In the genomic region with DNA sequence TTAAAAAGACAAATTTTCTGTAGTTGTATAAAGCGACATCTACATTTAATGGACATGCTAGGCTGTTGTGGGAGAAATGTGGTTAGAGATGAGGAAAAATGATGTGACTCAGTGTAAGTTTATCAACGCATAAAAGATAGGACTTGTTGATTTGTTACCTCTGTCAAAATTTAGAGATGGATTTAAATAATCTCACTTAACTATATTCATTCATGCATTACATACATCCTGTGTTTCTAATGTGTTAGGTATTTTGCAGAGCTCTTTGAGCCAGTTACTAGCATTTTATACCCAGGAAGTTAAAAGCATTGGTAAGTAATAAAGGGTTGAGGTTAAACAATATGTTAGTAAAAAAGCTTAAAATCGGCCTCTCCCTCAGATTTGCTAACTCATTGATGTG, we compare ENCODE assay signal across 21 cellular contexts. TPM values are rescaled to one million over a fixed set of nuclear protein-coding genes. Genes with fewer than 3 reads are reported as not detected.
DNase-seq lines count a peak whose midpoint lies in the region; ATAC-seq and TF ChIP-seq lines count a peak whose summit lies in the region.
"Had no signal": no experiment of that assay in that cellular context is flagged by ENCODE, and none has a peak within 500 bp of the region (broad histone marks: within the 10 kb centered on the region; RNA-seq: fewer than 3 reads in every experiment).

No MANE protein-coding gene starts in this region.

- no peak overlapping the region for H2BK12ac ChIP-seq in H9 (ENCODE audit: insufficient read length, low read depth, low read length)

- no peak for TF ChIP-seq EP300 in stomach (IDR thresholded peaks at IDR 0.05)
- TF ChIP-seq EP300 in esophagus muscularis mucosa (IDR thresholded peaks at IDR 0.05): no peak

- H3K4me3 Mint-ChIP-seq in activated T-cell treated with anti-CD3 and anti-CD28 coated beads, Interleukin-2, amount 50 U/mL, for 72 hours: no peak overlapping the region
- H3K4me3 Mint-ChIP-seq in T-cell (no peak overlapping the region), immature natural killer cell (peak overlapping the region in 1 of 5 donors; percentile 6), H9 (no peak overlapping the region)
- H3K4me3 Mint-ChIP-seq in stimulated activated effector memory CD8-positive, alpha-beta T cell treated with anti-CD3 and anti-CD28 coated beads, Interleukin-12 subunit alpha, Interleukin-12 subunit beta, amount 100 ng/mL, for 72 hours: no peak overlapping the region

- POLR2A ChIA-PET in T-cell (lab: Charles Lee): interaction anchor here in 1 of 2 donors (0.6 kb wide), 1 partner anchor 101 kb away, joined by 4 read pairs; the partner anchor contains the start of gene EIF4E

- H3K9me3 ChIP-seq in stomach: no peaks in the 10 kb centered on the region
- H3K9me3 ChIP-seq in H9 (ENCODE audit: control insufficient read depth, low read depth, low read length): no peaks in the 10 kb centered on the region
- no peaks in the 10 kb centered on the region for H3K9me3 ChIP-seq in esophagus muscularis mucosa
- H3K9me3 ChIP-seq: A549, gastrocnemius medialis, testis had no signal

- no peak overlapping the region for H3K14ac ChIP-seq in H9 (ENCODE audit: insufficient read depth, low read length)

- no peak overlapping the region for H4K5ac ChIP-seq in H9 (ENCODE audit: insufficient read length, low read depth, low read length)

- peaks cover 0 to 27% (median 14%) of the 10 kb centered on the region in 4 donors for H3K4me1 ChIP-seq in stomach
- H3K4me1 ChIP-seq in H9 (ENCODE audit: insufficient read depth, low read length): peaks cover 3% of the 10 kb centered on the region; the same call in 1 of the 2 replicates
- H3K4me1 ChIP-seq in esophagus muscularis mucosa: peaks cover 3 to 24% (median 16%) of the 10 kb centered on the region in 4 donors

- no peaks in the 10 kb centered on the region for H3K27me3 Mint-ChIP-seq in activated T-cell treated with anti-CD3 and anti-CD28 coated beads, Interleukin-2, amount 50 U/mL, for 72 hours (ENCODE audit: low read depth)
- H3K27me3 Mint-ChIP-seq in T-cell (no peaks in the 10 kb centered on the region), immature natural killer cell (ENCODE audit: low read depth in 3 of 3) (no peaks in the 10 kb centered on the region), H9 (ENCODE audit: low read depth) (no peaks in the 10 kb centered on the region)

- H4K20me1 ChIP-seq in H9 (ENCODE audit: control insufficient read depth, insufficient read depth, insufficient read length): no peaks in the 10 kb centered on the region

- no peak overlapping the region for H3K4me2 ChIP-seq in H9 (ENCODE audit: insufficient read depth, insufficient read length, low read length)
- H3K4me2 ChIP-seq: BLaER1 treated with 17β-estradiol and CSF1 and Interleukin-3, amounts not matched to agents 10 nM and 100 nM had no signal

- no peak overlapping the region for H2BK15ac ChIP-seq in H9 (ENCODE audit: low read depth, low read length)

- no peak overlapping the region for H3K56ac ChIP-seq in H9 (ENCODE audit: insufficient read length, low read depth, low read length)

- H3K4me3 ChIP-seq in stomach (no peak overlapping the region), esophagus muscularis mucosa (no peak overlapping the region)
- H3K4me3 ChIP-seq: A549; BLaER1 treated with 17β-estradiol and CSF1 and Interleukin-3, amounts not matched to agents 10 nM and 100 nM; gastrocnemius medialis; testis had no signal

- no peaks in the 10 kb centered on the region for H3K27me3 ChIP-seq in stomach
- no peaks in the 10 kb centered on the region for H3K27me3 ChIP-seq in H9 (ENCODE audit: insufficient read depth, low read length)
- no peaks in the 10 kb centered on the region for H3K27me3 ChIP-seq in esophagus muscularis mucosa
- H3K27me3 ChIP-seq: BLaER1 treated with 17β-estradiol and CSF1 and Interleukin-3, amounts not matched to agents 10 nM and 100 nM; gastrocnemius medialis; testis had no signal

- H2AK5ac ChIP-seq in H9 (ENCODE audit: insufficient read length, low read length): no peak overlapping the region

- no peak overlapping the region for H2BK120ac ChIP-seq in H9 (ENCODE audit: low read depth, low read length, poor library complexity, severe bottlenecking)

- no peak overlapping the region for H2AFZ ChIP-seq in H9 (ENCODE audit: low read length)

- no peak for TF ChIP-seq CTCF in stomach (IDR thresholded peaks at IDR 0.05)
- no peak for TF ChIP-seq CTCF in H9 (conservative IDR thresholded peaks at IDR 0.05)
- no peak for TF ChIP-seq CTCF in esophagus muscularis mucosa (IDR thresholded peaks at IDR 0.05)

- no peak overlapping the region for H2BK20ac ChIP-seq in H9 (ENCODE audit: low read depth, low read length, poor library complexity, severe bottlenecking)

- H3K18ac ChIP-seq in H9 (ENCODE audit: insufficient read length, low read depth, low read length): no peak overlapping the region

- ATAC-seq in activated T-cell treated with anti-CD3 and anti-CD28 coated beads, Interleukin-2, amount 50 U/mL, for 72 hours (replicated peaks in 1 of 2): no peak
- ATAC-seq in T-cell (replicated peaks in 1 of 4): no peak
- ATAC-seq in stimulated activated effector memory CD8-positive, alpha-beta T cell treated with anti-CD3 and anti-CD28 coated beads, Interleukin-12 subunit alpha, Interleukin-12 subunit beta, amount 100 ng/mL, for 72 hours: no peak
- ATAC-seq: A549, gastrocnemius medialis, left lobe of liver had no signal

- H3K27ac ChIP-seq in stomach: no peak overlapping the region
- H3K27ac ChIP-seq in H9 (ENCODE audit: insufficient read length, low read depth, low read length): no peak overlapping the region
- H3K27ac ChIP-seq in esophagus muscularis mucosa (replicated peaks in 1 of 4): no peak overlapping the region
- H3K27ac ChIP-seq: A549; BLaER1 treated with 17β-estradiol and CSF1 and Interleukin-3, amounts not matched to agents 10 nM and 100 nM; gastrocnemius medialis; testis had no signal

- no peak for DNase-seq in activated T-cell treated with anti-CD3 and anti-CD28 coated beads, Interleukin-2, amount 50 U/mL, for 72 hours
- DNase-seq in activated T-cell treated with anti-CD3 and anti-CD28 coated beads for 4 hours (no peak), T-cell (no peak), immature natural killer cell (no peak), stomach (no peak), H9 (no peak), esophagus muscularis mucosa (ENCODE audit: extremely low spot score) (no peak)
- DNase-seq in stimulated activated effector memory CD8-positive, alpha-beta T cell treated with anti-CD3 and anti-CD28 coated beads, Interleukin-12 subunit alpha, Interleukin-12 subunit beta, amount 100 ng/mL, for 72 hours (ENCODE audit: low spot score in 2 of 2): no peak
- DNase-seq: activated CD8-positive, alpha-beta memory T cell treated with anti-CD3 and anti-CD28 coated beads for 24 hours; DMS153; erythroblast; gastrocnemius medialis; midbrain; NCI-H2107; NCI-H526 treated with DMSO at 0.1 percent for 48 hours; SHP77 treated with DMSO at 0.1 percent for 48 hours; stimulated activated CD4-positive, alpha-beta T cell treated with anti-CD3 and anti-CD28 coated beads, Interleukin-12 subunit alpha, Interleukin-12 subunit beta, amount 100 ng/mL, for 4 hours; testis had no signal

- no peaks in the 10 kb centered on the region for H3K79me1 ChIP-seq in H9 (ENCODE audit: insufficient read depth, low read depth, low read length, poor library complexity, severe bottlenecking)

- H3K9me3 Mint-ChIP-seq in activated T-cell treated with anti-CD3 and anti-CD28 coated beads, Interleukin-2, amount 50 U/mL, for 72 hours: peaks cover 0 to 1% of the 10 kb centered on the region in 2 donors
- no peaks in the 10 kb centered on the region for H3K9me3 Mint-ChIP-seq in T-cell
- no peaks in the 10 kb centered on the region for H3K9me3 Mint-ChIP-seq in immature natural killer cell
- no peaks in the 10 kb centered on the region for H3K9me3 Mint-ChIP-seq in stimulated activated effector memory CD8-positive, alpha-beta T cell treated with anti-CD3 and anti-CD28 coated beads, Interleukin-12 subunit alpha, Interleukin-12 subunit beta, amount 100 ng/mL, for 72 hours
- no peaks in the 10 kb centered on the region for H3K9me3 Mint-ChIP-seq in H9

- peak overlapping the region; percentile 44 for H3K27ac Mint-ChIP-seq in activated T-cell treated with anti-CD3 and anti-CD28 coated beads, Interleukin-2, amount 50 U/mL, for 72 hours
- H3K27ac Mint-ChIP-seq in T-cell (peak overlapping the region; percentile 41 to 50), immature natural killer cell (peak overlapping the region; percentile 51 to 83 (median 60)), H9 (0 out of 7 replicates have a peak overlapping the region, but pooled peaks of 1 of the 3 experiments have one; percentile 19)
- H3K27ac Mint-ChIP-seq in stimulated activated effector memory CD8-positive, alpha-beta T cell treated with anti-CD3 and anti-CD28 coated beads, Interleukin-12 subunit alpha, Interleukin-12 subunit beta, amount 100 ng/mL, for 72 hours: peak overlapping the region; percentile 13

- H3T11ph ChIP-seq in H9 (ENCODE audit: low read length): no peak overlapping the region

- peaks cover 4 to 15% of the 10 kb centered on the region in 2 donors for H3K36me3 Mint-ChIP-seq in activated T-cell treated with anti-CD3 and anti-CD28 coated beads, Interleukin-2, amount 50 U/mL, for 72 hours (ENCODE audit: insufficient read depth in 2 of 2)
- H3K36me3 Mint-ChIP-seq in T-cell (peaks cover 31% of the 10 kb centered on the region), immature natural killer cell (peaks cover 0 to 7% (median 7%) of the 10 kb centered on the region in 3 donors), H9 (ENCODE audit: insufficient read depth in 1 of 3, low read depth in 3 of 3) (peaks cover 14 to 19% (median 15%) of the 10 kb centered on the region in 3 experiments)
- peaks cover 24% of the 10 kb centered on the region for H3K36me3 Mint-ChIP-seq in stimulated activated effector memory CD8-positive, alpha-beta T cell treated with anti-CD3 and anti-CD28 coated beads, Interleukin-12 subunit alpha, Interleukin-12 subunit beta, amount 100 ng/mL, for 72 hours

- CTCF ChIA-PET in T-cell (lab: Charles Lee): interaction anchor here in 1 of 2 donors (1.1 to 1.8 kb wide), 2 partner anchors 35 to 37 kb away, joined by 3 to 11 read pairs; partner anchors contain the start of gene METAP1

- H3K9ac ChIP-seq in H9 (ENCODE audit: extremely low read depth, insufficient read length, low read length): no peak overlapping the region
- H3K9ac ChIP-seq: BLaER1 treated with 17β-estradiol and CSF1 and Interleukin-3, amounts not matched to agents 10 nM and 100 nM had no signal

- no peak overlapping the region for H2BK5ac ChIP-seq in H9 (ENCODE audit: insufficient read length, low read length)

- H3K4ac ChIP-seq in H9 (ENCODE audit: low read depth, low read length): no peak overlapping the region

- TF ChIP-seq POLR2A in stomach (IDR thresholded peaks at IDR 0.05) (no peak), esophagus muscularis mucosa (IDR thresholded peaks at IDR 0.05; ENCODE audit: low read depth) (no peak)

- peaks cover 47% of the 10 kb centered on the region for H3K4me1 Mint-ChIP-seq in activated T-cell treated with anti-CD3 and anti-CD28 coated beads, Interleukin-2, amount 50 U/mL, for 72 hours (ENCODE audit: low read depth)
- peaks cover 57 to 72% (median 65%) of the 10 kb centered on the region in 3 donors for H3K4me1 Mint-ChIP-seq in T-cell
- H3K4me1 Mint-ChIP-seq in immature natural killer cell: peaks cover 41 to 72% of the 10 kb centered on the region in 2 donors
- H3K4me1 Mint-ChIP-seq in stimulated activated effector memory CD8-positive, alpha-beta T cell treated with anti-CD3 and anti-CD28 coated beads, Interleukin-12 subunit alpha, Interleukin-12 subunit beta, amount 100 ng/mL, for 72 hours: peaks cover 31% of the 10 kb centered on the region
- peaks cover 26 to 39% of the 10 kb centered on the region in 2 experiments for H3K4me1 Mint-ChIP-seq in H9

- H4K8ac ChIP-seq in H9 (replicated peaks; ENCODE audit: insufficient read length, low read depth, low read length): no peak overlapping the region

- H4K91ac ChIP-seq in H9 (ENCODE audit: insufficient read length, low read depth, low read length): no peak overlapping the region

- H3K79me2 ChIP-seq in H9 (ENCODE audit: insufficient read depth, low read length): peaks cover 26% of the 10 kb centered on the region; the same call in 1 of the 2 replicates

- no peaks in the 10 kb centered on the region for H3K23me2 ChIP-seq in H9 (ENCODE audit: insufficient read length, low read depth, low read length, poor library complexity, severe bottlenecking)

- no peaks in the 10 kb centered on the region for H3K36me3 ChIP-seq in stomach
- H3K36me3 ChIP-seq in esophagus muscularis mucosa: no peaks in the 10 kb centered on the region
- H3K36me3 ChIP-seq: gastrocnemius medialis had no signal

- H3K23ac ChIP-seq in H9 (ENCODE audit: insufficient read length, low read depth, low read length): no peak overlapping the region

- intact Hi-C loops in stomach (cut with DNase I; ENCODE audit: low total_unique reads) (no loop called here), esophagus muscularis mucosa (cut with DNase I) (no loop called here)

- WGBS in stomach, 5 donors: 78 to 90% (median 88%) methylated on average over 3 of the region's 3 CpGs
- no CpG with 5 or more reads among the region's 3 CpGs for whole genome bisulfite sequencing in H9 (ENCODE audit: extremely low coverage, insufficient read length, low lambda C conversion rate)
- 80% methylated on average over 3 of the region's 3 CpGs for WGBS in esophagus muscularis mucosa

RNA-seq across cellular contexts. Expression of gene METAP1, which starts 34.3 kb away (rescaled TPM):
- total RNA-seq in activated T-cell treated with anti-CD3 and anti-CD28 coated beads, Interleukin-2, amount 50 U/mL, for 72 hours: 10 to 100 TPM; 44.5 to 54.0 TPM
- 10 to 100 TPM; 32.9 to 39.8 (median 39.2) TPM for total RNA-seq in T-cell
- 10 to 100 TPM; 25.6 to 42.1 (median 30.6) TPM for polyA plus RNA-seq in immature natural killer cell
- 10 to 100 TPM in 4 of 5 donors, 1 to 10 TPM in 1; 1.8 to 64.3 (median 33.2) TPM for total RNA-seq in stomach
- 10 to 100 TPM; 14.8 to 39.2 (median 31.5) TPM for polyA plus RNA-seq in stomach
- 63.2 and 63.5 TPM in 2 replicates for total RNA-seq in H9 (2021)
- 10 to 100 TPM; 38.4 to 58.1 (median 50.7) TPM for total RNA-seq in esophagus muscularis mucosa

RNA-seq across cellular contexts. Expression of gene ADH5, which starts 58.7 kb away (rescaled TPM):
- 100 to 1,000 TPM in 1 of 2 donors, 10 to 100 TPM in 1; 91.0 to 105 TPM for total RNA-seq in activated T-cell treated with anti-CD3 and anti-CD28 coated beads, Interleukin-2, amount 50 U/mL, for 72 hours
- total RNA-seq in T-cell (10 to 100 TPM; 51.1 to 80.6 (median 70.5) TPM), stomach (100 to 1,000 TPM in 2 of 5 donors, 10 to 100 TPM in 3; 63.0 to 162 (median 94.2) TPM), H9 (2021) (284 and 285 TPM in 2 replicates), esophagus muscularis mucosa (100 to 1,000 TPM; 254 to 466 (median 421) TPM)
- polyA plus RNA-seq in immature natural killer cell (100 to 1,000 TPM; 126 to 167 (median 140) TPM), stomach (100 to 1,000 TPM; 128 to 148 (median 145) TPM)
